8 cellular contexts compared by ENCODE assay signal in the genomic region with DNA sequence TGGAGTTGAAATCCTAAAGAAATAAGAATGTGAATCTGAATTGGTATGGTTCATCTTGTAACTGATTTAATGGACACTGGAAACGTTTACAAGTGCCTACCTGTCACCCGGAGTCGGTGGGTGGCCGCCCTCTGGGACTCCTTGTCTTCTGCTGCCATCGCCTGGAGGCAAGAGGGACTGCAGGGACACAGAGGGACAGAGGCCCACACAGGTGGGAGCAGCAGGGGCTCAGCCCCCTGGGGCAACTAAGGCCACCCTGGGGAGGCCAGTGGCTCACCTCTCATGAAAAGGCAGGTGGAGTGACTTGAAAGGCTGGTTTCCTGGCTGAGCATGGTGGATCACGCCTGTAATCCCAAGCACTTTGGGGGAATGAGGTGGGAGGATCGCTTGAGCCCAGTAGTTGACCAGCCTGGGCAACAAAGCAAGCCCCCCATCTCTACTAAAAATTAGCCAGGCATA. TPM values are rescaled to one million over a fixed set of nuclear protein-coding genes. Genes with fewer than 3 reads are reported as not detected.
DNase-seq lines count a peak whose midpoint lies in the region; ATAC-seq and TF ChIP-seq lines count a peak whose summit lies in the region.

No MANE protein-coding gene starts in this region.

- no peak for TF ChIP-seq POLR2A in tibial nerve (IDR thresholded peaks at IDR 0.05)

- in situ Hi-C loops in KBM-7 (cut with MboI; ENCODE audit: low pct_unique_long_range_greater_than_20kb, low sequenced_read_pairs), result no loop called here

- no peaks in the 10 kb centered on the region for H3K4me1 ChIP-seq in DND-41 (ENCODE audit: insufficient read depth, low read length)
- no peaks in the 10 kb centered on the region for H3K4me1 ChIP-seq in tibial nerve

- H3K4me3 ChIP-seq in DND-41 (ENCODE audit: low read depth in 1 of 2, low read length in 2 of 2), result no peak overlapping the region
- H3K4me3 ChIP-seq in foreskin fibroblast (ENCODE audit: low read depth in 1 of 2, low read length in 2 of 2), result no peak overlapping the region
- no peak overlapping the region for H3K4me3 ChIP-seq in tibial nerve

- H3K4me2 ChIP-seq in DND-41 (ENCODE audit: insufficient read depth, low read length), result no peak overlapping the region

- no peaks in the 10 kb centered on the region for H3K36me3 Mint-ChIP-seq in activated T-helper 17 cell treated with anti-CD3 and anti-CD28 coated beads, Interleukin-2, amount 50 U/mL, for 72 hours (ENCODE audit: low read depth)
- H3K36me3 Mint-ChIP-seq in osteocyte (ENCODE audit: unreplicated experiment), result no peaks in the 10 kb centered on the region

- H3K27me3 ChIP-seq in DND-41 (ENCODE audit: insufficient read depth, low read length, poor library complexity), result peaks cover 11% of the 10 kb centered on the region
- no peaks in the 10 kb centered on the region for H3K27me3 ChIP-seq in tibial nerve

- TF ChIP-seq CTCF in DND-41 (IDR thresholded peaks at IDR 0.05; ENCODE audit: borderline replicate concordance, extremely low read depth, low read length, poor library complexity, severe bottlenecking) (peak; percentile 97), foreskin fibroblast (IDR thresholded peaks at IDR 0.05; ENCODE audit: low read depth, low read length) (peak; percentile 47), osteocyte (IDR thresholded peaks at IDR 0.05) (peak; percentile 99), tibial nerve (IDR thresholded peaks at IDR 0.05) (peak; percentile 92 to 98 (median 92))

- peaks cover 9% of the 10 kb centered on the region for H3K27me3 Mint-ChIP-seq in activated T-helper 17 cell treated with anti-CD3 and anti-CD28 coated beads, Interleukin-2, amount 50 U/mL, for 72 hours
- H3K27me3 Mint-ChIP-seq in osteocyte (ENCODE audit: unreplicated experiment), result no peaks in the 10 kb centered on the region

- H3K4me3 Mint-ChIP-seq in activated T-helper 17 cell treated with anti-CD3 and anti-CD28 coated beads, Interleukin-2, amount 50 U/mL, for 72 hours, result no peak overlapping the region
- no peak overlapping the region for H3K4me3 Mint-ChIP-seq in osteocyte (ENCODE audit: unreplicated experiment)

- H3K36me3 ChIP-seq in DND-41 (ENCODE audit: insufficient read depth, low read length), result no peaks in the 10 kb centered on the region
- H3K36me3 ChIP-seq in tibial nerve, result no peaks in the 10 kb centered on the region

- H3K79me2 ChIP-seq in DND-41 (ENCODE audit: insufficient read depth, low read length), result no peaks in the 10 kb centered on the region

- H3K9me3 ChIP-seq in DND-41 (ENCODE audit: insufficient read depth, low read length, severe bottlenecking) (no peaks in the 10 kb centered on the region), tibial nerve (no peaks in the 10 kb centered on the region)

- TF ChIP-seq EP300 in tibial nerve (IDR thresholded peaks at IDR 0.05), result peak in 1 of 2 donors; percentile 14

- no peak overlapping the region for H2AFZ ChIP-seq in DND-41 (ENCODE audit: low read depth, low read length)

- no peaks in the 10 kb centered on the region for H4K20me1 ChIP-seq in DND-41 (ENCODE audit: insufficient read depth, low read length)

- H3K9me3 Mint-ChIP-seq in activated T-helper 17 cell treated with anti-CD3 and anti-CD28 coated beads, Interleukin-2, amount 50 U/mL, for 72 hours, result no peaks in the 10 kb centered on the region
- no peaks in the 10 kb centered on the region for H3K9me3 Mint-ChIP-seq in osteocyte (ENCODE audit: unreplicated experiment)

- 16 to 23% methylated on average over 7 of the region's 7 CpGs for WGBS in tibial nerve, 2 donors

- H3K27ac ChIP-seq in DND-41 (ENCODE audit: low read length) (no peak overlapping the region), tibial nerve (no peak overlapping the region)

- H3K9ac ChIP-seq in DND-41 (ENCODE audit: low read depth, low read length), result no peak overlapping the region

- DNase-seq in DND-41 (peak; percentile 77), KBM-7 (peak; percentile 77), RPMI8226 (peak; percentile 70), foreskin fibroblast (peak; percentile 37 to 81), osteocyte (ENCODE audit: extremely low spot score, unreplicated experiment) (peak; percentile 93), tibial nerve (ENCODE audit: low spot score in 2 of 2) (peak; percentile 69 to 79)

- H3K4me1 Mint-ChIP-seq in activated T-helper 17 cell treated with anti-CD3 and anti-CD28 coated beads, Interleukin-2, amount 50 U/mL, for 72 hours, result peaks cover 8% of the 10 kb centered on the region
- peaks cover 39% of the 10 kb centered on the region for H3K4me1 Mint-ChIP-seq in osteocyte (ENCODE audit: unreplicated experiment)

- peak; percentile 97 for ATAC-seq in DND-41 (ENCODE audit: insufficient read depth, low read depth)
- peak; percentile 95 for ATAC-seq in activated T-helper 17 cell treated with anti-CD3 and anti-CD28 coated beads, Interleukin-2, amount 50 U/mL, for 72 hours (replicated peaks)
- ATAC-seq in HG03457 (IDR thresholded peaks at IDR 0.05; ENCODE audit: unreplicated experiment), result no peak

- no peak overlapping the region for H3K27ac Mint-ChIP-seq in activated T-helper 17 cell treated with anti-CD3 and anti-CD28 coated beads, Interleukin-2, amount 50 U/mL, for 72 hours
- H3K27ac Mint-ChIP-seq in osteocyte (ENCODE audit: unreplicated experiment), result peak overlapping the region; percentile 66

RNA-seq across cellular contexts. Expression of gene TMEM92, which starts 23.2 kb away (rescaled TPM):
- under 1 TPM in 1 of 2 donors, not detected in 1; 0.16 TPM for total RNA-seq in activated T-helper 17 cell treated with anti-CD3 and anti-CD28 coated beads, Interleukin-2, amount 50 U/mL, for 72 hours
- total RNA-seq in osteocyte (4.3 and 6.6 TPM in 2 replicates), tibial nerve (under 1 TPM in 2 of 4 donors, not detected in 2; 0.44 to 0.59 TPM)

RNA-seq across cellular contexts. Expression of gene XYLT2, which starts 48.5 kb away (rescaled TPM):
- total RNA-seq in activated T-helper 17 cell treated with anti-CD3 and anti-CD28 coated beads, Interleukin-2, amount 50 U/mL, for 72 hours, result 10 to 100 TPM; 38.5 to 95.1 TPM
- total RNA-seq in osteocyte, result 31.6 and 32.0 TPM in 2 replicates
- 10 to 100 TPM; 27.6 to 32.3 (median 29.9) TPM for total RNA-seq in tibial nerve

Comparison
In these comparisons a context has a peak if more than half of its experiments do, and no peak if none do; other contexts are left out.
1. CTCF ChIP-seq: peak in every context shown above with its lines; median percentile 99 in osteocyte; 97 in DND-41; 92 in tibial nerve; 47 in foreskin fibroblast.